Comparison of ENCODE assay signal across 10 cellular contexts in genomic region chr5:96335873-96336272, GRCh38.
DNase-seq lines count a peak whose midpoint lies in the region; ATAC-seq and TF ChIP-seq lines count a peak whose summit lies in the region.
"Had no signal": no experiment of that assay in that cellular context is flagged by ENCODE, and none has a peak within 500 bp of the region (broad histone marks: within the 10 kb centered on the region; RNA-seq: fewer than 3 reads in every experiment).

No MANE protein-coding gene starts in this region.

- H3K36me3 ChIP-seq in iPS-20b (ENCODE audit: insufficient read depth, low read depth, low read length) = no peaks in the 10 kb centered on the region
- no peaks in the 10 kb centered on the region for H3K36me3 ChIP-seq in stomach smooth muscle (ENCODE audit: control insufficient read depth in 2 of 2, insufficient read depth in 2 of 2, low read length in 2 of 2)
- H3K36me3 ChIP-seq: Peyer's patch had no signal

- DNase-seq in activated T-cell treated with anti-CD3 and anti-CD28 coated beads, Interleukin-2, amount 50 U/mL, for 72 hours = no peak
- no peak for DNase-seq in activated T-cell treated with anti-CD3 and anti-CD28 coated beads, Interleukin-2, amount 50 U/mL, for 48 hours
- DNase-seq in posterior vena cava (ENCODE audit: low spot score) (no peak), NCI-H2227 (lab: John Stamatoyannopoulos, UW; ENCODE audit: unreplicated experiment) (no peak)
- DNase-seq: activated naive CD8-positive, alpha-beta T cell treated with anti-CD3 and anti-CD28 coated beads, Interleukin-2, amount 10 ng/mL, durations not matched to agents 7 days and 5 days had no signal

- no peak for TF ChIP-seq CTCF in VCaP (conservative IDR thresholded peaks at IDR 0.05)

- H3K27ac Mint-ChIP-seq in activated T-cell treated with anti-CD3 and anti-CD28 coated beads, Interleukin-2, amount 50 U/mL, for 72 hours = no peak overlapping the region
- H3K27ac Mint-ChIP-seq: activated naive CD8-positive, alpha-beta T cell treated with anti-CD3 and anti-CD28 coated beads, Interleukin-2, amount 10 ng/mL, durations not matched to agents 7 days and 5 days had no signal

- H3K9me3 Mint-ChIP-seq in activated T-cell treated with anti-CD3 and anti-CD28 coated beads, Interleukin-2, amount 50 U/mL, for 72 hours = no peaks in the 10 kb centered on the region
- H3K9me3 Mint-ChIP-seq: activated naive CD8-positive, alpha-beta T cell treated with anti-CD3 and anti-CD28 coated beads, Interleukin-2, amount 10 ng/mL, durations not matched to agents 7 days and 5 days had no signal

- H3K9ac ChIP-seq in iPS-20b (ENCODE audit: low read depth, low read length) (no peak overlapping the region), stomach smooth muscle (ENCODE audit: low read length in 2 of 2) (peak overlapping the region in 1 of 2 donors; percentile 12)

- no peaks in the 10 kb centered on the region for H3K36me3 Mint-ChIP-seq in activated T-cell treated with anti-CD3 and anti-CD28 coated beads, Interleukin-2, amount 50 U/mL, for 72 hours (ENCODE audit: insufficient read depth in 2 of 2)
- H3K36me3 Mint-ChIP-seq: activated naive CD8-positive, alpha-beta T cell treated with anti-CD3 and anti-CD28 coated beads, Interleukin-2, amount 10 ng/mL, durations not matched to agents 7 days and 5 days had no signal

- H3K27me3 ChIP-seq in iPS-20b (ENCODE audit: insufficient read depth, low read length) (no peaks in the 10 kb centered on the region), stomach smooth muscle (ENCODE audit: control insufficient read depth in 1 of 2, insufficient read depth in 2 of 2, low read length in 2 of 2) (no peaks in the 10 kb centered on the region)
- H3K27me3 ChIP-seq: Peyer's patch had no signal

- H3K4me3 Mint-ChIP-seq in activated T-cell treated with anti-CD3 and anti-CD28 coated beads, Interleukin-2, amount 50 U/mL, for 72 hours = no peak overlapping the region
- H3K4me3 Mint-ChIP-seq: activated naive CD8-positive, alpha-beta T cell treated with anti-CD3 and anti-CD28 coated beads, Interleukin-2, amount 10 ng/mL, durations not matched to agents 7 days and 5 days had no signal

- peaks cover 31% of the 10 kb centered on the region for H3K27me3 Mint-ChIP-seq in activated T-cell treated with anti-CD3 and anti-CD28 coated beads, Interleukin-2, amount 50 U/mL, for 72 hours (ENCODE audit: low read depth)

- H3K4me1 Mint-ChIP-seq in activated T-cell treated with anti-CD3 and anti-CD28 coated beads, Interleukin-2, amount 50 U/mL, for 72 hours (ENCODE audit: low read depth) = peaks cover 27% of the 10 kb centered on the region

- H3K9me3 ChIP-seq in iPS-20b (ENCODE audit: insufficient read depth, low read depth, low read length) (no peaks in the 10 kb centered on the region), stomach smooth muscle (ENCODE audit: control insufficient read depth in 2 of 2, low read length in 2 of 2) (no peaks in the 10 kb centered on the region)
- H3K9me3 ChIP-seq: Peyer's patch had no signal

- H3K4me3 ChIP-seq in iPS-20b (ENCODE audit: low read length) = peak overlapping the region; percentile 2; the same call in 1 of the 2 replicates
- H3K4me3 ChIP-seq in stomach smooth muscle (ENCODE audit: low read length in 2 of 2) = peak overlapping the region; percentile 35 to 57
- H3K4me3 ChIP-seq: Peyer's patch had no signal

- intact Hi-C loops in posterior vena cava (cut with DNase I) = loop anchor here (2.0 to 10.0 kb wide), 3 partner anchors 375 to 479 kb away; partner anchors contain the start of gene ELL2 (in 2 of the 2)

- H3K4me1 ChIP-seq in iPS-20b (ENCODE audit: insufficient read depth, low read length) (peaks cover 7% of the 10 kb centered on the region), stomach smooth muscle (ENCODE audit: control insufficient read depth, insufficient read depth, low read length) (peaks cover 5% of the 10 kb centered on the region)

- peak; percentile 58 to 70 for ATAC-seq in activated T-cell treated with anti-CD3 and anti-CD28 coated beads, Interleukin-2, amount 50 U/mL, for 72 hours (replicated peaks in 1 of 2)
- ATAC-seq in HG02885 (IDR thresholded peaks at IDR 0.05; ENCODE audit: poor library complexity, unreplicated experiment) = no peak

- peak overlapping the region; percentile 98 for H3K27ac ChIP-seq in VCaP
- H3K27ac ChIP-seq in iPS-20b (ENCODE audit: low read length) = no peak overlapping the region
- H3K27ac ChIP-seq in stomach smooth muscle (ENCODE audit: low read length) = no peak overlapping the region
- H3K27ac ChIP-seq: Peyer's patch had no signal
